ENCODE assay signal across 1 cellular context in genomic region chr20:54208492-54209044, GRCh38.
TF ChIP-seq lines count a peak whose summit lies in the region.

No MANE protein-coding gene starts in this region.

TF ChIP-seq in HepG2, 621 proteins besides CTCF, POLR2A, EP300 and RAD21 (continues in another document):
- no peak; the same call in 1 of the 2 replicates for TF ChIP-seq ARID4A (CRISPR knock-in tag; IDR thresholded peaks at IDR 0.05; ENCODE audit: borderline replicate concordance)
- TF ChIP-seq AKAP8 (CRISPR knock-in tag; IDR thresholded peaks at IDR 0.05), result 0 out of 2 replicates have a peak, but pooled peaks have one; percentile 3
- TF ChIP-seq MTA3 (CRISPR knock-in tag; IDR thresholded peaks at IDR 0.05), result 0 out of 2 replicates have a peak, but pooled peaks have one; percentile 42
- no peak; the same call in 1 of the 2 replicates for TF ChIP-seq ZNF563 (CRISPR knock-in tag; IDR thresholded peaks at IDR 0.05)
- TF ChIP-seq ZNF333 (CRISPR knock-in tag; IDR thresholded peaks at IDR 0.05; ENCODE audit: borderline replicate concordance), result no peak
- TF ChIP-seq ARNTL (CRISPR knock-in tag; IDR thresholded peaks at IDR 0.05), result no peak
- TF ChIP-seq HOXA3 (CRISPR knock-in tag; IDR thresholded peaks at IDR 0.05), result no peak
- TF ChIP-seq AGO2 (optimal IDR thresholded peaks at IDR 0.05; ENCODE audit: low read depth, low read length), result no peak
- TF ChIP-seq SAP130 (CRISPR knock-in tag; IDR thresholded peaks at IDR 0.05; ENCODE audit: low read depth), result peak; percentile 11; the same call in 1 of the 2 replicates
- 0 out of 2 replicates have a peak, but pooled peaks have one; percentile 49 for TF ChIP-seq ZNF256 (CRISPR knock-in tag; conservative IDR thresholded peaks at IDR 0.05)
- TF ChIP-seq ZBTB40 (IDR thresholded peaks at IDR 0.05), result no peak
- TF ChIP-seq ZBTB40 (CRISPR knock-in tag; IDR thresholded peaks at IDR 0.05), result peak; percentile 8; the same call in 1 of the 2 replicates
- peak; percentile 90 for TF ChIP-seq HES4 (CRISPR knock-in tag; IDR thresholded peaks at IDR 0.05; ENCODE audit: borderline replicate concordance)
- peak; percentile 30; the same call in 1 of the 2 replicates for TF ChIP-seq ZMYM3 (CRISPR knock-in tag; IDR thresholded peaks at IDR 0.05)
- TF ChIP-seq ZNF646 (CRISPR knock-in tag; IDR thresholded peaks at IDR 0.05), result 0 out of 2 replicates have a peak, but pooled peaks have one; percentile 11
- TF ChIP-seq DBP (CRISPR knock-in tag; IDR thresholded peaks at IDR 0.05; ENCODE audit: not compliant biosample characterization), result no peak
- TF ChIP-seq SIN3A (IDR thresholded peaks at IDR 0.05; ENCODE audit: borderline replicate concordance, low read depth, low read length), result 0 out of 2 replicates have a peak, but pooled peaks have one; percentile 1
- TF ChIP-seq ZNF280B (CRISPR knock-in tag; IDR thresholded peaks at IDR 0.05; ENCODE audit: borderline replicate concordance), result peak; percentile 32; the same call in 1 of the 2 replicates
- no peak for TF ChIP-seq ZNF660 (CRISPR knock-in tag; IDR thresholded peaks at IDR 0.05; ENCODE audit: borderline replicate concordance, low read depth)
- no peak for TF ChIP-seq NR2C2 (CRISPR knock-in tag; IDR thresholded peaks at IDR 0.05; ENCODE audit: borderline replicate concordance)
- TF ChIP-seq ZBTB7B (CRISPR knock-in tag; IDR thresholded peaks at IDR 0.05), result 0 out of 2 replicates have a peak, but pooled peaks have one; percentile 3
- TF ChIP-seq ZSCAN31 (CRISPR knock-in tag; IDR thresholded peaks at IDR 0.05; ENCODE audit: low read depth), result no peak
- no peak for TF ChIP-seq CREB3 (CRISPR knock-in tag; IDR thresholded peaks at IDR 0.05)
- TF ChIP-seq ZNF891 (CRISPR knock-in tag; IDR thresholded peaks at IDR 0.05), result no peak; the same call in 1 of the 2 replicates
- peak; percentile 33; the same call in 1 of the 2 replicates for TF ChIP-seq SNAPC2 (CRISPR knock-in tag; IDR thresholded peaks at IDR 0.05)
- no peak for TF ChIP-seq GATAD1 (CRISPR knock-in tag; IDR thresholded peaks at IDR 0.05)
- TF ChIP-seq HIC2 (CRISPR knock-in tag; IDR thresholded peaks at IDR 0.05; ENCODE audit: low read depth), result no peak
